17 cellular contexts compared by ENCODE assay signal in genomic region chr3:15924914-15925313, GRCh38.
DNase-seq lines count a peak whose midpoint lies in the region.
"Had no signal": no experiment of that assay in that cellular context is flagged by ENCODE, and none has a peak within 500 bp of the region (broad histone marks: within the 10 kb centered on the region; RNA-seq: fewer than 3 reads in every experiment).

No MANE protein-coding gene starts in this region.

- DNase-seq in COR-L47 (lab: John Stamatoyannopoulos, UW) = peak; percentile 5
- DNase-seq in DMS53 treated with DMSO at 0.1 percent for 48 hours (lab: John Stamatoyannopoulos, UW; ENCODE audit: unreplicated experiment) = peak; percentile 5
- peak; percentile 77 for DNase-seq in NCI-H2029 (lab: John Stamatoyannopoulos, UW)
- peak; percentile 17 for DNase-seq in SHP77 treated with DMSO at 0.1 percent for 48 hours (lab: John Stamatoyannopoulos, UW)
- no peak for DNase-seq in stimulated activated CD4-positive, alpha-beta T cell treated with anti-CD3 and anti-CD28 coated beads, Interleukin-15, amount 100 ng/mL, for 24 hours
- DNase-seq in superior temporal gyrus (ENCODE audit: extremely low spot score) = no peak
- no peak for DNase-seq in stimulated activated CD8-positive, alpha-beta memory T cell treated with anti-CD3 and anti-CD28 coated beads, Interleukin-4, amount 100 ng/mL, for 48 hours
- DNase-seq: ACHN, C1 segment of cervical spinal cord, DMS 273 treated with DMSO at 0.1 percent for 48 hours, EL, Kasumi-1, MG63, NCI-H1092, NCI-H526, OCI-M1, Right ventricle myocardium superior had no signal

Comparison
In these comparisons a context has a peak if more than half of its experiments do, and no peak if none do; other contexts are left out.
1. DNase-seq: peak in COR-L47 (single experiment), DMS53 treated with DMSO at 0.1 percent for 48 hours (single experiment), NCI-H2029 (single experiment) and SHP77 treated with DMSO at 0.1 percent for 48 hours (single experiment); none in stimulated activated CD4-positive, alpha-beta T cell treated with anti-CD3 and anti-CD28 coated beads, Interleukin-15, amount 100 ng/mL, for 24 hours (single experiment), superior temporal gyrus (single experiment) and stimulated activated CD8-positive, alpha-beta memory T cell treated with anti-CD3 and anti-CD28 coated beads, Interleukin-4, amount 100 ng/mL, for 48 hours (single experiment).